ENCODE assay signal across 1 cellular context in genomic region chr13:73975767-73976166, GRCh38.
TF ChIP-seq lines count a peak whose summit lies in the region.

No MANE protein-coding gene starts in this region.

TF ChIP-seq in GM23338, 12 proteins besides CTCF, POLR2A, EP300 and RAD21 (continued from another document):
- TF ChIP-seq ZNF462 (CRISPR knock-in tag; IDR thresholded peaks at IDR 0.05), result no peak
- no peak for TF ChIP-seq JUNB (IDR thresholded peaks at IDR 0.05; ENCODE audit: unreplicated experiment)
- no peak for TF ChIP-seq POLR2AphosphoS5 (IDR thresholded peaks at IDR 0.05; ENCODE audit: low read depth)
- no peak for TF ChIP-seq ZNF114 (CRISPR knock-in tag; IDR thresholded peaks at IDR 0.05)
- no peak for TF ChIP-seq REST (IDR thresholded peaks at IDR 0.05; ENCODE audit: unreplicated experiment)
- TF ChIP-seq CREB1 (CRISPR knock-in tag; IDR thresholded peaks at IDR 0.05; ENCODE audit: low read depth), result no peak
- no peak for TF ChIP-seq EZH2phosphoT487 (IDR thresholded peaks at IDR 0.05; ENCODE audit: unreplicated experiment)
